14 cellular contexts compared by ENCODE assay signal in genomic region chr12:67790660-67791059, GRCh38.
"Had no signal": no experiment of that assay in that cellular context is flagged by ENCODE, and none has a peak within 500 bp of the region (broad histone marks: within the 10 kb centered on the region; RNA-seq: fewer than 3 reads in every experiment).

No MANE protein-coding gene starts in this region.

- H3K4me1 ChIP-seq: adrenal gland, parathyroid adenoma, tibial nerve, vagina had no signal

- ATAC-seq: activated CD8-positive, alpha-beta T cell treated with anti-CD3 and anti-CD28 coated beads for 36 hours; activated T-cell treated with anti-CD3 and anti-CD28 coated beads, Interleukin-2, amount 50 U/mL, for 4 hours; left lobe of liver; naive thymus-derived CD4-positive, alpha-beta T cell had no signal

- H3K27ac Mint-ChIP-seq: activated CD8-positive, alpha-beta T cell treated with anti-CD3 and anti-CD28 coated beads for 36 hours; naive thymus-derived CD4-positive, alpha-beta T cell had no signal

- H3K9ac ChIP-seq: parathyroid adenoma had no signal

- DNase-seq: activated CD8-positive, alpha-beta T cell treated with anti-CD3 and anti-CD28 coated beads for 36 hours; activated effector memory CD4-positive, alpha-beta T cell treated with Interleukin-2 at 50 U/mL for 16 hours; activated T-cell treated with anti-CD3 and anti-CD28 coated beads, Interleukin-2, amount 50 U/mL, for 4 hours; adrenal gland; erythroblast; naive thymus-derived CD4-positive, alpha-beta T cell; stimulated activated CD4-positive, alpha-beta T cell treated with anti-CD3 and anti-CD28 coated beads, Interleukin-4, amount 100 ng/mL, for 1 hour; stimulated activated naive CD4-positive, alpha-beta T cell; substantia nigra had no signal

- H3K9me3 ChIP-seq: adrenal gland, tibial nerve, vagina had no signal

- H3K36me3 ChIP-seq: adrenal gland, tibial nerve, vagina had no signal

- H3K9me3 Mint-ChIP-seq: activated naive CD4-positive, alpha-beta T cell treated with anti-CD3 and anti-CD28 coated beads, Interleukin-2, amount 50 U/mL, for 24 hours had no signal

- H3K4me3 ChIP-seq: adrenal gland, tibial nerve, vagina had no signal

- H3K4me3 Mint-ChIP-seq: activated CD8-positive, alpha-beta T cell treated with anti-CD3 and anti-CD28 coated beads for 36 hours; activated naive CD4-positive, alpha-beta T cell treated with anti-CD3 and anti-CD28 coated beads, Interleukin-2, amount 50 U/mL, for 24 hours; activated T-cell treated with anti-CD3 and anti-CD28 coated beads, Interleukin-2, amount 50 U/mL, for 4 hours; naive thymus-derived CD4-positive, alpha-beta T cell had no signal

- H3K27ac ChIP-seq: adrenal gland, parathyroid adenoma, tibial nerve, vagina had no signal

- H3K27me3 ChIP-seq: adrenal gland, tibial nerve, vagina had no signal
